ENCODE assay signal across 14 cellular contexts in genomic region chr18:13470555-13471494, GRCh38.
DNase-seq lines count a peak whose midpoint lies in the region; ATAC-seq and TF ChIP-seq lines count a peak whose summit lies in the region.
"Had no signal": no experiment of that assay in that cellular context is flagged by ENCODE, and none has a peak within 500 bp of the region (broad histone marks: within the 10 kb centered on the region; RNA-seq: fewer than 3 reads in every experiment).

No MANE protein-coding gene starts in this region.

- no peak overlapping the region for H4K8ac ChIP-seq in neuronal stem cell (ENCODE audit: low read depth, low read length)

- H3K27me3 ChIP-seq in heart left ventricle (no peaks in the 10 kb centered on the region), neuronal stem cell (ENCODE audit: control insufficient read depth in 3 of 3, insufficient read depth in 3 of 3, low read depth in 1 of 3, low read length in 3 of 3) (peaks cover 0 to 1% (median 0%) of the 10 kb centered on the region in 3 experiments)

- intact Hi-C loops in CD14-positive monocyte (cut with micrococcal nuclease): loop anchor here in 1 of 2 donors (10.0 kb wide), 1 partner anchor 154 kb away; no protein-coding TSS in a partner anchor
- intact Hi-C loops in heart left ventricle (cut with DNase I): no loop called here

- no peak overlapping the region for H3K9ac ChIP-seq in neuronal stem cell (ENCODE audit: low read depth, low read length, poor library complexity)

- 72 to 84% (median 74%) methylated on average over 14 to 18 of the region's 18 CpGs for WGBS in heart left ventricle, 4 donors
- no CpG with 5 or more reads among the region's 18 CpGs for WGBS in neuronal stem cell (ENCODE audit: extremely low coverage in 2 of 2, insufficient read length in 2 of 2, insufficient replicate concordance in 1 of 2), 2 donors

- H3K4me1 ChIP-seq in heart left ventricle (peaks cover 4 to 43% (median 29%) of the 10 kb centered on the region in 12 donors), neuronal stem cell (ENCODE audit: control insufficient read depth in 2 of 2, insufficient read depth in 1 of 2, low read depth in 1 of 2, low read length in 2 of 2) (peaks cover 8 to 19% of the 10 kb centered on the region in 2 donors)

- H2BK5ac ChIP-seq in neuronal stem cell (ENCODE audit: low read length): no peak overlapping the region

- no peaks in the 10 kb centered on the region for H3K79me1 ChIP-seq in neuronal stem cell (ENCODE audit: low read depth, low read length)

- H3K23ac ChIP-seq in neuronal stem cell (ENCODE audit: low read depth, low read length, poor library complexity): no peak overlapping the region

- no peak overlapping the region for H2BK15ac ChIP-seq in neuronal stem cell (ENCODE audit: low read length)

- H3K9me3 Mint-ChIP-seq in CD14-positive monocyte: peaks cover 0 to 7% (median 0%) of the 10 kb centered on the region in 7 donors

- H3K4me3 Mint-ChIP-seq in CD14-positive monocyte: peak overlapping the region in 1 of 2 donors; percentile 15
- H3K4me3 Mint-ChIP-seq: IgD-negative memory B cell had no signal

- peaks cover 0 to 2% (median 0%) of the 10 kb centered on the region in 3 donors for H3K27me3 Mint-ChIP-seq in CD14-positive monocyte (ENCODE audit: low read depth in 3 of 3)
- H3K27me3 Mint-ChIP-seq: IgD-negative memory B cell had no signal

- H2AK5ac ChIP-seq in neuronal stem cell (ENCODE audit: low read depth, low read length): peak overlapping the region; percentile 85

- DNase-seq in CD14-positive monocyte (ENCODE audit: low spot score): peak; percentile 53
- peak; percentile 58 for DNase-seq in HuH-7.5 (ENCODE audit: low spot score)
- DNase-seq in heart left ventricle: peak in 3 of 5 donors; percentile 69 to 76 (median 75)
- no peak for DNase-seq in neuronal stem cell (ENCODE audit: low spot score)
- DNase-seq in stimulated activated naive CD4-positive, alpha-beta T cell treated with Interleukin-2 at 50 U/mL for 16 hours (lab: John Stamatoyannopoulos, UW): no peak
- no peak for DNase-seq in central memory CD4-positive, alpha-beta T cell
- DNase-seq: effector memory CD4-positive, alpha-beta T cell; NCI-H1105 treated with DMSO at 0.1 percent for 48 hours; NCI-H510A treated with DMSO at 0.1 percent for 48 hours; stimulated activated CD4-positive, alpha-beta T cell treated with anti-CD3 and anti-CD28 coated beads, Interleukin-4, amount 100 ng/mL, for 4 hours had no signal

- peak overlapping the region in 6 of 7 donors; percentile 70 to 86 (median 78) for H3K27ac Mint-ChIP-seq in CD14-positive monocyte
- H3K27ac Mint-ChIP-seq: IgD-negative memory B cell had no signal

- H3K36me3 Mint-ChIP-seq in CD14-positive monocyte: peaks cover 49 to 51% of the 10 kb centered on the region in 2 donors

- ATAC-seq in heart left ventricle (peak; percentile 93 to 97 (median 94)), GM21515 (IDR thresholded peaks at IDR 0.05; ENCODE audit: unreplicated experiment) (no peak), GM21526 (IDR thresholded peaks at IDR 0.05; ENCODE audit: low FRiP score, unreplicated experiment) (no peak)

- H3K9me3 ChIP-seq in heart left ventricle (peaks cover 0 to 5% (median 0%) of the 10 kb centered on the region in 12 donors), neuronal stem cell (replicated peaks in 1 of 2; ENCODE audit: control insufficient read depth in 2 of 2, insufficient read depth in 1 of 2, low read depth in 1 of 2, low read length in 2 of 2) (no peaks in the 10 kb centered on the region)
- H3K9me3 ChIP-seq: prostate gland had no signal

- H3K18ac ChIP-seq in neuronal stem cell (ENCODE audit: low read length): peak overlapping the region; percentile 88

- no peak overlapping the region for H2BK120ac ChIP-seq in neuronal stem cell (ENCODE audit: low read depth, low read length)

- peaks cover 53% of the 10 kb centered on the region for H3K4me1 Mint-ChIP-seq in CD14-positive monocyte

- no peak overlapping the region for H3K4ac ChIP-seq in neuronal stem cell (ENCODE audit: low read length)

- H3K4me3 ChIP-seq in heart left ventricle: no peak overlapping the region
- no peak overlapping the region for H3K4me3 ChIP-seq in neuronal stem cell (ENCODE audit: low read length in 2 of 2)
- H3K4me3 ChIP-seq: prostate gland had no signal

- no peaks in the 10 kb centered on the region for H3K36me3 ChIP-seq in heart left ventricle
- no peaks in the 10 kb centered on the region for H3K36me3 ChIP-seq in neuronal stem cell (replicated peaks in 1 of 2; ENCODE audit: control insufficient read depth in 2 of 2, insufficient read depth in 2 of 2, low read length in 2 of 2)
- H3K36me3 ChIP-seq: prostate gland had no signal

- TF ChIP-seq POLR2A in heart left ventricle (IDR thresholded peaks at IDR 0.05): no peak

- no peak overlapping the region for H3K14ac ChIP-seq in neuronal stem cell (ENCODE audit: low read length)

- H2BK12ac ChIP-seq in neuronal stem cell (ENCODE audit: low read length): no peak overlapping the region

- TF ChIP-seq CTCF in CD14-positive monocyte (IDR thresholded peaks at IDR 0.05) (no peak), heart left ventricle (IDR thresholded peaks at IDR 0.05) (no peak)

- peak overlapping the region; percentile 47 for H4K91ac ChIP-seq in neuronal stem cell (ENCODE audit: low read depth, low read length, poor library complexity)

- peak overlapping the region in 11 of 12 donors; percentile 7 to 82 (median 40) for H3K27ac ChIP-seq in heart left ventricle
- H3K27ac ChIP-seq in neuronal stem cell (replicated peaks; ENCODE audit: low read length): no peak overlapping the region

- H3K4me2 ChIP-seq in neuronal stem cell (ENCODE audit: insufficient read depth, low read length, poor library complexity, severe bottlenecking): no peak overlapping the region

- peak overlapping the region; percentile 87 for H2AFZ ChIP-seq in neuronal stem cell (ENCODE audit: low read length)

Comparison
In these comparisons a context has a peak if more than half of its experiments do, and no peak if none do; other contexts are left out.
1. DNase-seq: peak in CD14-positive monocyte (single experiment), HuH-7.5 (single experiment) and heart left ventricle (3 of 5); none in neuronal stem cell (single experiment), stimulated activated naive CD4-positive, alpha-beta T cell treated with Interleukin-2 at 50 U/mL for 16 hours (single experiment) and central memory CD4-positive, alpha-beta T cell (single experiment).
2. ATAC-seq: peak in heart left ventricle (4 of 4); none in GM21515 (single experiment) and GM21526 (single experiment).